Comparison of ENCODE assay signal across 8 cellular contexts in genomic region chr12:85920324-85920947, GRCh38. TPM values are rescaled to one million over a fixed set of nuclear protein-coding genes. Genes with fewer than 3 reads are reported as not detected.
DNase-seq lines count a peak whose midpoint lies in the region; ATAC-seq and TF ChIP-seq lines count a peak whose summit lies in the region.

No MANE protein-coding gene starts in this region.

- TF ChIP-seq CTCF in transverse colon (IDR thresholded peaks at IDR 0.05): peak; percentile 47 to 70 (median 56)

- 0 to 2% methylated on average over 3 of the region's 3 CpGs for WGBS in transverse colon (ENCODE audit: low coverage in 1 of 2), 2 donors

- no peak for TF ChIP-seq EP300 in transverse colon (IDR thresholded peaks at IDR 0.05; ENCODE audit: low read depth)

- H3K27ac ChIP-seq in SK-N-MC (no peak overlapping the region), transverse colon (no peak overlapping the region)

- no peaks in the 10 kb centered on the region for H3K4me1 ChIP-seq in transverse colon

- intact Hi-C loops in transverse colon (cut with DNase I; ENCODE audit: low total_unique reads): no loop called here

- H3K4me3 ChIP-seq in SK-N-MC (no peak overlapping the region), transverse colon (no peak overlapping the region)

- no peak for TF ChIP-seq POLR2A in transverse colon (IDR thresholded peaks at IDR 0.05)

- H3K9ac ChIP-seq in SK-N-MC (ENCODE audit: insufficient read length): no peak overlapping the region

- H3K27me3 ChIP-seq in transverse colon: no peaks in the 10 kb centered on the region

- no peaks in the 10 kb centered on the region; the same call in 1 of the 2 replicates for H3K9me3 ChIP-seq in SK-N-MC (ENCODE audit: low read depth, low read length)
- H3K9me3 ChIP-seq in transverse colon: no peaks in the 10 kb centered on the region

- DNase-seq in EH (ENCODE audit: low read depth): peak; percentile 10
- DNase-seq in M059J (ENCODE audit: low read depth): peak; percentile 28
- DNase-seq in SK-N-MC (ENCODE audit: low read depth, low spot score): peak; percentile 42
- peak; percentile 25 for DNase-seq in glomerular visceral epithelial cell (ENCODE audit: extremely low spot score)
- DNase-seq in transverse colon: no peak
- DNase-seq in activated naive CD4-positive, alpha-beta T cell (lab: John Stamatoyannopoulos, UW): no peak
- DNase-seq in UCSD-AML1 (lab: John Stamatoyannopoulos, UW; ENCODE audit: unreplicated experiment): no peak

- peak; percentile 77 for ATAC-seq in GM21723 (IDR thresholded peaks at IDR 0.05; ENCODE audit: unreplicated experiment)

- in situ Hi-C loops in transverse colon (cut with MboI; ENCODE audit: low pct_ligation_motif_present in 1 of 4, low pct_unique_long_range_greater_than_20kb in 1 of 4, low sequenced_read_pairs in 3 of 4): no loop called here

- H3K36me3 ChIP-seq in SK-N-MC (ENCODE audit: insufficient read depth, low read length) (no peaks in the 10 kb centered on the region), transverse colon (no peaks in the 10 kb centered on the region)

RNA-seq across cellular contexts. Expression of gene NTS, which starts 46.3 kb away (rescaled TPM):
- total RNA-seq in M059J (2014; rRNA removed; shearing (Covaris generic)): 0.15 TPM in 1 of 2 replicates, not detected in the other
- not detected for total RNA-seq in transverse colon

Comparison
In these comparisons a context has a peak if more than half of its experiments do, and no peak if none do; other contexts are left out.
1. DNase-seq: peak in EH (single experiment), M059J (single experiment), SK-N-MC (single experiment) and glomerular visceral epithelial cell (single experiment); none in transverse colon (single experiment), activated naive CD4-positive, alpha-beta T cell (0 of 4) and UCSD-AML1 (single experiment).